ENCODE assay signal across 9 cellular contexts in genomic region chr16:17364319-17365210, GRCh38.
A peak's percentile ranks its signal among the peaks of the same experiment; 100 is the strongest.
DNase-seq lines count a peak whose midpoint lies in the region; ATAC-seq and TF ChIP-seq lines count a peak whose summit lies in the region.
"Had no signal": no experiment of that assay in that cellular context is flagged by ENCODE, and none has a peak within 500 bp of the region (broad histone marks: within the 10 kb centered on the region; RNA-seq: fewer than 3 reads in every experiment).

No MANE protein-coding gene starts in this region.

- 56% methylated on average over 18 of the region's 18 CpGs for WGBS in hepatocyte (ENCODE audit: low lambda C conversion rate, missing lambda C conversion rate)
- WGBS in transverse colon (ENCODE audit: low coverage in 1 of 2), 2 donors: 46 to 60% methylated on average over 10 to 18 of the region's 18 CpGs

- no peak overlapping the region for H2AFZ ChIP-seq in hepatocyte

- H3K9me3 ChIP-seq in hepatocyte (ENCODE audit: low read depth) (no peaks in the 10 kb centered on the region), transverse colon (no peaks in the 10 kb centered on the region)

- peak overlapping the region; percentile 13 for H3K27ac ChIP-seq in hepatocyte
- peak overlapping the region; percentile 37 to 52 (median 51) for H3K27ac ChIP-seq in transverse colon

- H3K79me2 ChIP-seq in hepatocyte: peaks cover 24% of the 10 kb centered on the region

- peaks cover 2 to 7% of the 10 kb centered on the region in 2 donors for H3K36me3 Mint-ChIP-seq in activated T-cell treated with anti-CD3 and anti-CD28 coated beads, Interleukin-2, amount 50 U/mL, for 72 hours (ENCODE audit: insufficient read depth in 2 of 2)

- H3K27me3 Mint-ChIP-seq in activated T-cell treated with anti-CD3 and anti-CD28 coated beads, Interleukin-2, amount 50 U/mL, for 72 hours (ENCODE audit: low read depth): no peaks in the 10 kb centered on the region

- H3K4me1 ChIP-seq in hepatocyte (ENCODE audit: insufficient read depth): peaks cover 37% of the 10 kb centered on the region
- H3K4me1 ChIP-seq in transverse colon: peaks cover 8 to 78% (median 11%) of the 10 kb centered on the region in 4 donors

- H3K27me3 ChIP-seq in hepatocyte (no peaks in the 10 kb centered on the region), transverse colon (no peaks in the 10 kb centered on the region), H7 (ENCODE audit: control insufficient read depth, insufficient read depth, low read length) (no peaks in the 10 kb centered on the region)

- no peak for TF ChIP-seq EP300 in transverse colon (IDR thresholded peaks at IDR 0.05; ENCODE audit: low read depth)

- H3K9me2 ChIP-seq in hepatocyte (replicated peaks; ENCODE audit: insufficient read depth): no peaks in the 10 kb centered on the region

- H3K4me1 Mint-ChIP-seq in activated T-cell treated with anti-CD3 and anti-CD28 coated beads, Interleukin-2, amount 50 U/mL, for 72 hours (ENCODE audit: low read depth): peaks cover 97% of the 10 kb centered on the region

- H3K9me3 Mint-ChIP-seq in activated T-cell treated with anti-CD3 and anti-CD28 coated beads, Interleukin-2, amount 50 U/mL, for 72 hours: no peaks in the 10 kb centered on the region

- in situ Hi-C loops in transverse colon (cut with MboI; ENCODE audit: low pct_ligation_motif_present in 1 of 4, low pct_unique_long_range_greater_than_20kb in 1 of 4, low sequenced_read_pairs in 3 of 4): no loop called here

- TF ChIP-seq CTCF in hepatocyte (IDR thresholded peaks at IDR 0.05; ENCODE audit: poor library complexity): no peak
- TF ChIP-seq CTCF in transverse colon (IDR thresholded peaks at IDR 0.05): no peak

- DNase-seq in left cardiac atrium: no peak
- no peak for DNase-seq in cardiac septum (ENCODE audit: low spot score)
- DNase-seq in activated T-cell treated with anti-CD3 and anti-CD28 coated beads, Interleukin-2, amount 50 U/mL, for 72 hours: peak; percentile 43 to 62
- peak; percentile 27 for DNase-seq in hepatocyte (ENCODE audit: low spot score)
- DNase-seq in transverse colon: no peak
- no peak for DNase-seq in Right ventricle myocardium superior
- DNase-seq in H7: no peak
- DNase-seq: DMS153 had no signal

- no peak overlapping the region for H3K4me3 ChIP-seq in hepatocyte
- no peak overlapping the region for H3K4me3 ChIP-seq in transverse colon
- no peak overlapping the region for H3K4me3 ChIP-seq in H7 (ENCODE audit: insufficient read depth, low read depth, low read length)

- intact Hi-C loops in left cardiac atrium (cut with DNase I) (no loop called here), cardiac septum (cut with DNase I) (no loop called here), transverse colon (cut with DNase I; ENCODE audit: low total_unique reads) (loop anchor here (5.0 kb wide), 2 partner anchors 33 to 52 kb away; no protein-coding TSS in a partner anchor), Right ventricle myocardium superior (cut with DNase I) (no loop called here)

- H3K36me3 ChIP-seq in hepatocyte (replicated peaks; ENCODE audit: insufficient read depth, low read depth) (no peaks in the 10 kb centered on the region), transverse colon (no peaks in the 10 kb centered on the region), H7 (replicated peaks; ENCODE audit: control insufficient read depth, insufficient read depth, low read length) (no peaks in the 10 kb centered on the region)

- peak overlapping the region; percentile 38 for H3K27ac Mint-ChIP-seq in activated T-cell treated with anti-CD3 and anti-CD28 coated beads, Interleukin-2, amount 50 U/mL, for 72 hours

- no peak for TF ChIP-seq POLR2A in transverse colon (IDR thresholded peaks at IDR 0.05)

- peaks cover 3% of the 10 kb centered on the region for H4K20me1 ChIP-seq in hepatocyte (ENCODE audit: insufficient read depth, poor library complexity, severe bottlenecking)

- ATAC-seq in left cardiac atrium (peak; percentile 17), HG02642 (IDR thresholded peaks at IDR 0.05; ENCODE audit: poor library complexity, unreplicated experiment) (no peak), Right ventricle myocardium superior (ENCODE audit: poor library complexity) (no peak)
- peak; percentile 84 to 90 for ATAC-seq in activated T-cell treated with anti-CD3 and anti-CD28 coated beads, Interleukin-2, amount 50 U/mL, for 72 hours (replicated peaks in 1 of 2)

- peak overlapping the region; percentile 69 to 81 for H3K4me3 Mint-ChIP-seq in activated T-cell treated with anti-CD3 and anti-CD28 coated beads, Interleukin-2, amount 50 U/mL, for 72 hours

- peak overlapping the region; percentile 4 for H3K4me2 ChIP-seq in hepatocyte

Comparison
In these comparisons a context has a peak if more than half of its experiments do, and no peak if none do; other contexts are left out.
1. ATAC-seq: peak in left cardiac atrium (2 of 2) and activated T-cell treated with anti-CD3 and anti-CD28 coated beads, Interleukin-2, amount 50 U/mL, for 72 hours (2 of 2); none in HG02642 (single experiment) and Right ventricle myocardium superior (single experiment).
2. DNase-seq: peak in activated T-cell treated with anti-CD3 and anti-CD28 coated beads, Interleukin-2, amount 50 U/mL, for 72 hours (2 of 2) and hepatocyte (single experiment); none in left cardiac atrium (single experiment), cardiac septum (single experiment), transverse colon (single experiment), Right ventricle myocardium superior (single experiment) and H7 (single experiment).